ENCODE assay signal across 8 cellular contexts in the genomic region with DNA sequence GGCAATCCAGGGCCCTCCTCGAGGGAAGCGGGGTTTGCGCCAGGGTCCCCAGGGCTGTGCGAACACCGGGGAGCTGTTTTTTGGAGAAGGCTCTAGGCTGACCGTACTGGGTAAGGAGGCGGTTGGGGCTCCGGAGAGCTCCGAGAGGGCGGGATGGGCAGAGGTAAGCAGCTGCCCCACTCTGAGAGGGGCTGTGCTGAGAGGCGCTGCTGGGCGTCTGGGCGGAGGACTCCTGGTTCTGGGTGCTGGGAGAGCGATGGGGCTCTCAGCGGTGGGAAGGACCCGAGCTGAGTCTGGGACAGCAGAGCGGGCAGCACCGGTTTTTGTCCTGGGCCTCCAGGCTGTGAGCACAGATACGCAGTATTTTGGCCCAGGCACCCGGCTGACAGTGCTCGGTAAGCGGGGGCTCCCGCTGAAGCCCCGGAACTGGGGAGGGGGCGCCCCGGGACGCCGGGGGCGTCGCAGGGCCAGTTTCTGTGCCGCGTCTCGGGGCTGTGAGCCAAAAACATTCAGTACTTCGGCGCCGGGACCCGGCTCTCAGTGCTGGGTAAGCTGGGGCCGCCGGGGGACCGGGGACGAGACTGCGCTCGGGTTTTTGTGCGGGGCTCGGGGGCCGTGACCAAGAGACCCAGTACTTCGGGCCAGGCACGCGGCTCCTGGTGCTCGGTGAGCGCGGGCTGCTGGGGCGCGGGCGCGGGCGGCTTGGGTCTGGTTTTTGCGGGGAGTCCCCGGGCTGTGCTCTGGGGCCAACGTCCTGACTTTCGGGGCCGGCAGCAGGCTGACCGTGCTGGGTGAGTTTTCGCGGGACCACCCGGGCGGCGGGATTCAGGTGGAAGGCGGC. TPM values are rescaled to one million over a fixed set of nuclear protein-coding genes. Genes with fewer than 3 reads are reported as not detected.
DNase-seq lines count a peak whose midpoint lies in the region; ATAC-seq and TF ChIP-seq lines count a peak whose summit lies in the region.

No MANE protein-coding gene starts in this region.

- no peak overlapping the region for H3K9ac ChIP-seq in mesenchymal stem cell (ENCODE audit: low read length)

- H3K27me3 ChIP-seq in mesenchymal stem cell (ENCODE audit: control insufficient read depth in 1 of 2, insufficient read depth in 1 of 2, low read length in 2 of 2), result peaks cover 92 to 95% of the 10 kb centered on the region in 2 experiments

- H4K8ac ChIP-seq in mesenchymal stem cell (ENCODE audit: low read length), result no peak overlapping the region

- peak; percentile 37 for ATAC-seq in HG03139 (IDR thresholded peaks at IDR 0.05; ENCODE audit: unreplicated experiment)

- H2BK12ac ChIP-seq in mesenchymal stem cell (ENCODE audit: low read length in 2 of 2), result peak overlapping the region in 1 of 2 experiments; percentile 47

- H2BK120ac ChIP-seq in mesenchymal stem cell (ENCODE audit: low read depth, low read length), result no peak overlapping the region

- H3K36me3 Mint-ChIP-seq in T-helper 2 cell treated with Interferon-gamma antibody and Interleukin-4, amounts not matched to agents 5 μg/mL and 100 μg/mL, for 36 hours (ENCODE audit: low read depth), result peaks cover 79% of the 10 kb centered on the region

- DNase-seq in T-helper 2 cell treated with Interferon-gamma antibody and Interleukin-4, amounts not matched to agents 5 μg/mL and 100 μg/mL, for 36 hours (ENCODE audit: low spot score), result no peak
- DNase-seq in T-helper 2 cell, result no peak
- DNase-seq in astrocyte of the cerebellum (ENCODE audit: low read depth), result no peak
- DNase-seq in mesenchymal stem cell, result no peak
- no peak for DNase-seq in T1000 (lab: John Stamatoyannopoulos, UW)
- no peak for DNase-seq in CD1c-positive myeloid dendritic cell (ENCODE audit: extremely low spot score)
- no peak for DNase-seq in stimulated activated CD4-positive, alpha-beta T cell treated with anti-CD3 and anti-CD28 coated beads, Interleukin-12 subunit alpha, Interleukin-12 subunit beta, amount 100 ng/mL, for 4 hours

- H2AK5ac ChIP-seq in mesenchymal stem cell (ENCODE audit: low read length, severe bottlenecking), result no peak overlapping the region

- no peak overlapping the region for H3K4ac ChIP-seq in mesenchymal stem cell (ENCODE audit: low read depth in 1 of 2, low read length in 2 of 2)

- H3K4me3 ChIP-seq in astrocyte of the cerebellum (ENCODE audit: low read depth, low read length) (peak overlapping the region; percentile 54), mesenchymal stem cell (ENCODE audit: insufficient read depth in 1 of 2, low read depth in 1 of 2, low read length in 2 of 2) (peak overlapping the region in 1 of 2 experiments; percentile 68)

- 2% methylated on average over 69 of the region's 69 CpGs for WGBS in mesenchymal stem cell

- peaks cover 13% of the 10 kb centered on the region for H3K4me1 ChIP-seq in mesenchymal stem cell (ENCODE audit: control insufficient read depth, insufficient read depth, low read depth, low read length)

- no peak for TF ChIP-seq CTCF in astrocyte of the cerebellum (IDR thresholded peaks at IDR 0.05; ENCODE audit: low read depth, low read length, missing control alignments)

- no peak overlapping the region for H2BK15ac ChIP-seq in mesenchymal stem cell (ENCODE audit: low read depth, poor library complexity, severe bottlenecking)

- no peaks in the 10 kb centered on the region for H3K79me1 ChIP-seq in mesenchymal stem cell (replicated peaks; ENCODE audit: low read length, poor library complexity, severe bottlenecking)

- no peak overlapping the region for H4K91ac ChIP-seq in mesenchymal stem cell (ENCODE audit: low read length)

- H3K27ac Mint-ChIP-seq in T-helper 2 cell treated with Interferon-gamma antibody and Interleukin-4, amounts not matched to agents 5 μg/mL and 100 μg/mL, for 36 hours, result peak overlapping the region; percentile 99

- no peaks in the 10 kb centered on the region for H3K9me3 Mint-ChIP-seq in T-helper 2 cell treated with Interferon-gamma antibody and Interleukin-4, amounts not matched to agents 5 μg/mL and 100 μg/mL, for 36 hours

- no peak overlapping the region for H3K14ac ChIP-seq in mesenchymal stem cell (ENCODE audit: low read length in 2 of 2)

- peak overlapping the region; percentile 100 for H3K4me3 Mint-ChIP-seq in T-helper 2 cell treated with Interferon-gamma antibody and Interleukin-4, amounts not matched to agents 5 μg/mL and 100 μg/mL, for 36 hours

- H2AFZ ChIP-seq in mesenchymal stem cell (ENCODE audit: low read depth, low read length), result no peak overlapping the region

- H3K9me3 ChIP-seq in mesenchymal stem cell (ENCODE audit: control insufficient read depth, low read length), result no peaks in the 10 kb centered on the region

- no peaks in the 10 kb centered on the region for H3K27me3 Mint-ChIP-seq in T-helper 2 cell treated with Interferon-gamma antibody and Interleukin-4, amounts not matched to agents 5 μg/mL and 100 μg/mL, for 36 hours (ENCODE audit: low read depth)

- H3K23ac ChIP-seq in mesenchymal stem cell (ENCODE audit: low read length in 2 of 2), result peak overlapping the region in 1 of 2 experiments; percentile 66

- no peak overlapping the region for H3K18ac ChIP-seq in mesenchymal stem cell (ENCODE audit: low read depth in 1 of 2, low read length in 2 of 2)

- in situ Hi-C loops in astrocyte of the cerebellum (cut with HindIII; ENCODE audit: low sequenced_read_pairs), result no loop called here

- H3K4me2 ChIP-seq in mesenchymal stem cell (ENCODE audit: low read length, poor library complexity, severe bottlenecking), result peak overlapping the region; percentile 68

- H3K27ac ChIP-seq in mesenchymal stem cell (ENCODE audit: low read length, poor library complexity, severe bottlenecking), result no peak overlapping the region

- no peak overlapping the region for H2BK5ac ChIP-seq in mesenchymal stem cell (ENCODE audit: low read depth, low read length, poor library complexity, severe bottlenecking)

- H3K4me1 Mint-ChIP-seq in T-helper 2 cell treated with Interferon-gamma antibody and Interleukin-4, amounts not matched to agents 5 μg/mL and 100 μg/mL, for 36 hours (ENCODE audit: low read depth), result peaks cover 60% of the 10 kb centered on the region

- no peaks in the 10 kb centered on the region for H3K36me3 ChIP-seq in mesenchymal stem cell (ENCODE audit: control insufficient read depth in 1 of 2, insufficient read depth in 2 of 2, low read depth in 1 of 2, low read length in 2 of 2)

RNA-seq across cellular contexts. Expression of gene PRSS2, which starts 26.0 kb away (rescaled TPM):
- polyA plus RNA-seq in mesenchymal stem cell (2013, experiment 1 of 2), result not detected
- polyA plus RNA-seq in mesenchymal stem cell (2013, experiment 2 of 2), result not detected

RNA-seq across cellular contexts. Expression of gene PRSS1, which starts 47.4 kb away (rescaled TPM):
- not detected for polyA plus RNA-seq in mesenchymal stem cell (2013, experiment 1 of 2)
- polyA plus RNA-seq in mesenchymal stem cell (2013, experiment 2 of 2), result not detected

RNA-seq across cellular contexts. Expression of gene EPHB6, which starts 58.2 kb away (rescaled TPM):
- polyA plus RNA-seq in mesenchymal stem cell (2013, experiment 1 of 2), result 0.33 TPM
- polyA plus RNA-seq in mesenchymal stem cell (2013, experiment 2 of 2), result 0.67 TPM
